ENCODE assay signal across 1 cellular context in genomic region chr7:96224682-96225081, GRCh38.
TF ChIP-seq lines count a peak whose summit lies in the region.

No MANE protein-coding gene starts in this region.

TF ChIP-seq in GM23338, 12 proteins besides CTCF, POLR2A, EP300 and RAD21 (continued from another document):
- no peak for TF ChIP-seq ZNF462 (CRISPR knock-in tag; IDR thresholded peaks at IDR 0.05)
- TF ChIP-seq NANOG (IDR thresholded peaks at IDR 0.05; ENCODE audit: borderline replicate concordance): no peak
